20 cellular contexts compared by ENCODE assay signal in the genomic region with DNA sequence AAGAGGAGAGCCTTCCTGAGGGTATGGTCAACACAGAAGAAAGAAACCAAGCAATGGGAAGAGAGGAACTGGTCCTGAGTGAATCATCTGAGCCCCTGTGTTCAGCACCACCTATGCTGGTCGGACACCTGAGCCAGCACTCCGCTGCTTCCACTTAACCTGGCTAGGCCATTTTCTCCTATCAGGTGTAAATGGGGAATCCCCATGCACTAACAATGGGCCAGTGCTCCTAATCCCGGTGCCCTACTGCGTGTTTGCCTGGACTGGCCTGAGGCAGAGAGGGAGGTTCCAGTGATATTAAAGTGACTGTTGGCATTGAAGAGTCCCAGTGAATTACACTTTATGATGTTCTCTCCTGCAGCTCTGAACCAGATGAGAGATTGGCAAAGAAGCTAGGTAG. TPM values are rescaled to one million over a fixed set of nuclear protein-coding genes. Genes with fewer than 3 reads are reported as not detected.
A peak's percentile ranks its signal among the peaks of the same experiment; 100 is the strongest.
DNase-seq lines count a peak whose midpoint lies in the region; ATAC-seq, FAIRE-seq and TF ChIP-seq lines count a peak whose summit lies in the region.
"Had no signal": no experiment of that assay in that cellular context is flagged by ENCODE, and none has a peak within 500 bp of the region (broad histone marks: within the 10 kb centered on the region; RNA-seq: fewer than 3 reads in every experiment).

No MANE protein-coding gene starts in this region.

- no peak overlapping the region for H3K4me3 ChIP-seq in HepG2 (replicated peaks in 1 of 3; ENCODE audit: insufficient read depth in 1 of 3, low read depth in 2 of 3, low read length in 3 of 3)
- H3K4me3 ChIP-seq in right lobe of liver = no peak overlapping the region
- H3K4me3 ChIP-seq: SJCRH30 had no signal

- ATAC-seq in HepG2 (no peak), right lobe of liver (no peak), HG02588 (IDR thresholded peaks at IDR 0.05; ENCODE audit: unreplicated experiment) (peak; percentile 7)
- ATAC-seq in activated T-helper 17 cell treated with anti-CD3 and anti-CD28 coated beads, Interleukin-2, amount 50 U/mL, for 72 hours (replicated peaks) = peak; percentile 1
- ATAC-seq in stimulated activated naive B cell treated with anti-CD40 and anti-IgM and Interleukin-4, amounts not matched to agents 10 μg/mL and 1 μg/mL and 100 μg/mL, for 72 hours (replicated peaks) = peak; percentile 2 to 12

- 52% methylated on average over 4 of the region's 4 CpGs for WGBS in HepG2 (ENCODE audit: low lambda C conversion rate)
- 0% methylated on average over 1 of the region's 4 CpGs for whole genome bisulfite sequencing in right lobe of liver (ENCODE audit: insufficient coverage, low coverage, low lambda C conversion rate, missing lambda C conversion rate)

- H3K27ac Mint-ChIP-seq in activated T-helper 17 cell treated with anti-CD3 and anti-CD28 coated beads, Interleukin-2, amount 50 U/mL, for 72 hours = peak overlapping the region; percentile 85
- H3K27ac Mint-ChIP-seq in stimulated activated naive B cell treated with anti-CD40 and anti-IgM and Interleukin-4, amounts not matched to agents 10 μg/mL and 1 μg/mL and 100 μg/mL, for 72 hours = no peak overlapping the region
- H3K27ac Mint-ChIP-seq: HFFc6, IgD-negative memory B cell had no signal

- POLR2A ChIA-PET in HepG2 (lab: Yijun Ruan, JAX) = no interaction called here

- no peak overlapping the region for H3K4me2 ChIP-seq in HepG2 (ENCODE audit: low read depth, low read length)

- no peaks in the 10 kb centered on the region for H3K9me3 Mint-ChIP-seq in activated T-helper 17 cell treated with anti-CD3 and anti-CD28 coated beads, Interleukin-2, amount 50 U/mL, for 72 hours
- no peaks in the 10 kb centered on the region for H3K9me3 Mint-ChIP-seq in stimulated activated naive B cell treated with anti-CD40 and anti-IgM and Interleukin-4, amounts not matched to agents 10 μg/mL and 1 μg/mL and 100 μg/mL, for 72 hours
- H3K9me3 Mint-ChIP-seq: CD8-positive, alpha-beta memory T cell; HFFc6; IgD-negative memory B cell had no signal

- H3K27me3 Mint-ChIP-seq in activated T-helper 17 cell treated with anti-CD3 and anti-CD28 coated beads, Interleukin-2, amount 50 U/mL, for 72 hours = peaks cover 19% of the 10 kb centered on the region
- H3K27me3 Mint-ChIP-seq in stimulated activated naive B cell treated with anti-CD40 and anti-IgM and Interleukin-4, amounts not matched to agents 10 μg/mL and 1 μg/mL and 100 μg/mL, for 72 hours = peaks cover 31 to 47% of the 10 kb centered on the region in 2 donors

- TF ChIP-seq CTCF in HepG2 (CRISPR knock-in tag; IDR thresholded peaks at IDR 0.05) (no peak), right lobe of liver (IDR thresholded peaks at IDR 0.05) (no peak)

- peaks cover 0 to 29% of the 10 kb centered on the region in 2 experiments; a peak in 3 of 5 replicates for H3K27me3 ChIP-seq in HepG2 (ENCODE audit: control insufficient read depth in 1 of 2, insufficient read depth in 2 of 2, low read length in 2 of 2)
- no peaks in the 10 kb centered on the region for H3K27me3 ChIP-seq in right lobe of liver

- H2AFZ ChIP-seq in HepG2 (ENCODE audit: low read length) = no peak overlapping the region

- H3K9me3 ChIP-seq in HepG2 (ENCODE audit: low read length) (no peaks in the 10 kb centered on the region), right lobe of liver (no peaks in the 10 kb centered on the region)
- H3K9me3 ChIP-seq: SJCRH30 had no signal

- no peak for TF ChIP-seq RAD21 in HepG2 (CRISPR knock-in tag; IDR thresholded peaks at IDR 0.05)

- peaks cover 10% of the 10 kb centered on the region for H3K4me1 Mint-ChIP-seq in activated T-helper 17 cell treated with anti-CD3 and anti-CD28 coated beads, Interleukin-2, amount 50 U/mL, for 72 hours
- peaks cover 9 to 21% of the 10 kb centered on the region in 2 donors for H3K4me1 Mint-ChIP-seq in stimulated activated naive B cell treated with anti-CD40 and anti-IgM and Interleukin-4, amounts not matched to agents 10 μg/mL and 1 μg/mL and 100 μg/mL, for 72 hours
- H3K4me1 Mint-ChIP-seq: CD8-positive, alpha-beta memory T cell had no signal

- H3K27ac ChIP-seq in HepG2 (ENCODE audit: extremely low read length, insufficient read depth, low read length) (no peak overlapping the region), right lobe of liver (no peak overlapping the region)
- H3K27ac ChIP-seq: HL-60, SJCRH30 had no signal

- H3K79me2 ChIP-seq in HepG2 (ENCODE audit: insufficient read depth, low read length) = no peaks in the 10 kb centered on the region

- CTCF ChIA-PET in HepG2 (lab: Yijun Ruan, JAX; ENCODE audit: low intra/inter-chr PET ratio, low total read pairs) = no interaction called here

- no peaks in the 10 kb centered on the region for H4K20me1 ChIP-seq in HepG2 (ENCODE audit: insufficient read depth, low read length)

- no peak for TF ChIP-seq EP300 in HepG2 (IDR thresholded peaks at IDR 0.05; ENCODE audit: low read depth in 2 of 2, low read length in 2 of 2)
- TF ChIP-seq EP300 in HepG2 (CRISPR knock-in tag; IDR thresholded peaks at IDR 0.05; ENCODE audit: borderline replicate concordance) = no peak

- DNase-seq in HepG2 (ENCODE audit: low spot score) (no peak), right lobe of liver (no peak), hippocampal formation (lab: John Stamatoyannopoulos, UW) (no peak), ureter (ENCODE audit: low spot score) (no peak)
- no peak for DNase-seq in stimulated activated naive B cell treated with anti-CD40 and anti-IgM and Interleukin-4, amounts not matched to agents 10 μg/mL and 1 μg/mL and 100 μg/mL, for 72 hours
- DNase-seq: ACHN; C1 segment of cervical spinal cord; CD8-positive, alpha-beta memory T cell; DMS53; HFFc6; NCI-H1048; NCI-H1436 treated with DMSO at 0.1 percent for 48 hours; NCI-H2029; SJCRH30 had no signal

- H3K36me3 Mint-ChIP-seq in activated T-helper 17 cell treated with anti-CD3 and anti-CD28 coated beads, Interleukin-2, amount 50 U/mL, for 72 hours (ENCODE audit: low read depth) = no peaks in the 10 kb centered on the region
- H3K36me3 Mint-ChIP-seq in stimulated activated naive B cell treated with anti-CD40 and anti-IgM and Interleukin-4, amounts not matched to agents 10 μg/mL and 1 μg/mL and 100 μg/mL, for 72 hours = peaks cover 0 to 2% of the 10 kb centered on the region in 2 donors
- H3K36me3 Mint-ChIP-seq: CD8-positive, alpha-beta memory T cell; IgD-negative memory B cell had no signal

- in situ Hi-C loops in HepG2 (cut with HindIII; ENCODE audit: extremely low pct_ligation_motif_present, low pct_unique_long_range_greater_than_20kb) = no loop called here

- no TSS peak for BruUV-seq in HepG2 (replicated peaks; lab: Mats Ljungman, UMichigan)

- H3K9ac ChIP-seq in HepG2 (ENCODE audit: insufficient read depth, low read depth, low read length) = no peak overlapping the region

- FAIRE-seq in HepG2 (lab: Jason Lieb, UNC) = no peak
- FAIRE-seq: GM12891, H54 had no signal

- peaks cover 26% of the 10 kb centered on the region for H3K4me1 ChIP-seq in HepG2 (ENCODE audit: insufficient read depth, low read length)
- no peaks in the 10 kb centered on the region for H3K4me1 ChIP-seq in right lobe of liver
- H3K4me1 ChIP-seq: SJCRH30 had no signal

- peak overlapping the region; percentile 54 for H3K4me3 Mint-ChIP-seq in activated T-helper 17 cell treated with anti-CD3 and anti-CD28 coated beads, Interleukin-2, amount 50 U/mL, for 72 hours
- H3K4me3 Mint-ChIP-seq in stimulated activated naive B cell treated with anti-CD40 and anti-IgM and Interleukin-4, amounts not matched to agents 10 μg/mL and 1 μg/mL and 100 μg/mL, for 72 hours = no peak overlapping the region
- H3K4me3 Mint-ChIP-seq: CD8-positive, alpha-beta memory T cell; HFFc6; IgD-negative memory B cell had no signal

- H3K36me3 ChIP-seq in HepG2 (replicated peaks in 1 of 2; ENCODE audit: control insufficient read depth in 1 of 2, insufficient read depth in 2 of 2, low read length in 2 of 2) (no peaks in the 10 kb centered on the region), right lobe of liver (no peaks in the 10 kb centered on the region)
- H3K36me3 ChIP-seq: SJCRH30 had no signal

- TF ChIP-seq POLR2A in HepG2 (IDR thresholded peaks at IDR 0.05; ENCODE audit: insufficient read depth in 1 of 2, low read depth in 2 of 2, low read length in 2 of 2) (no peak), right lobe of liver (IDR thresholded peaks at IDR 0.05) (no peak)

- intact Hi-C loops in HepG2 (cut with micrococcal nuclease; ENCODE audit: unreplicated experiment) = no loop called here
- intact Hi-C loops in right lobe of liver (cut with DNase I) = no loop called here

RNA-seq across cellular contexts. Expression of a gene that starts 34.4 kb away (rescaled TPM):
- total RNA-seq in HepG2 (2016; rRNA removed; fragmentation: Illumina TruSeq; extraction: Trizol) (7.5 and 22.1 TPM in 2 replicates), right lobe of liver (10 to 100 TPM in 3 of 6 experiments, 1 to 10 TPM in 3; 7.0 to 13.8 (median 9.4) TPM), ureter (31.2 TPM)
- 10.5 and 11.7 TPM in 2 replicates for total RNA-seq in HepG2 (2016; cell fraction: cytosol; rRNA removed; fragmentation: Illumina TruSeq; extraction: Trizol; ENCODE audit: low read depth)
- 6.2 and 23.3 TPM in 2 replicates for total RNA-seq in HepG2 (2016; cell fraction: insoluble cytoplasmic fraction; rRNA removed; fragmentation: Illumina TruSeq; extraction: Trizol)
- 9.8 and 10.1 TPM in 2 replicates for total RNA-seq in HepG2 (2016; cell fraction: membrane; rRNA removed; fragmentation: Illumina TruSeq; extraction: Trizol)
- 20.2 and 23.1 TPM in 2 replicates for total RNA-seq in HepG2 (2016; cell fraction: nucleus; rRNA removed; fragmentation: Illumina TruSeq; extraction: Trizol)
- polyA plus RNA-seq in HepG2 (2011; rRNA removed) = 17.0 and 22.7 TPM in 2 replicates
- 9.6 and 15.4 TPM in 2 replicates for polyA plus RNA-seq in HepG2 (2011; cell fraction: cytosol; rRNA removed)
- polyA plus RNA-seq in HepG2 (2011; cell fraction: nucleus; rRNA removed) = 39.0 and 41.1 TPM in 2 replicates
- 13.3 and 17.4 TPM in 2 replicates for polyA plus RNA-seq in HepG2 (2012)
- 1.4 and 1.5 TPM in 2 replicates for polyA plus RNA-seq in HepG2 (2016; cell fraction: cytosol; fragmentation: Illumina TruSeq; extraction: Trizol; ENCODE audit: low read depth)
- polyA plus RNA-seq in HepG2 (2016; cell fraction: insoluble cytoplasmic fraction; fragmentation: Illumina TruSeq; extraction: Trizol; ENCODE audit: low read depth) = 4.9 and 6.1 TPM in 2 replicates
- 2.1 and 2.5 TPM in 2 replicates for polyA plus RNA-seq in HepG2 (2016; cell fraction: membrane; fragmentation: Illumina TruSeq; extraction: Trizol; ENCODE audit: low read depth)
- 37.4 and 38.2 TPM in 2 replicates for polyA plus RNA-seq in HepG2 (2016; cell fraction: nucleus; fragmentation: Illumina TruSeq; extraction: Trizol; ENCODE audit: insufficient read depth, low read depth)
- polyA minus RNA-seq in HepG2 (2011; rRNA and poly(A)+ RNA removed; ENCODE audit: low replicate concordance) = 34.0 and 72.4 TPM in 2 replicates
- polyA minus RNA-seq in HepG2 (2011; cell fraction: cytosol; rRNA and poly(A)+ RNA removed) = 22.9 and 27.6 TPM in 2 replicates
- polyA minus RNA-seq in HepG2 (2011; cell fraction: nucleus; rRNA and poly(A)+ RNA removed) = 14.0 and 16.7 TPM in 2 replicates
- 10 to 100 TPM; 38.5 to 95.1 TPM for total RNA-seq in activated T-helper 17 cell treated with anti-CD3 and anti-CD28 coated beads, Interleukin-2, amount 50 U/mL, for 72 hours

RNA-seq across cellular contexts. Expression of a gene that starts 37.2 kb away (rescaled TPM):
- not detected in 2 replicates for total RNA-seq in HepG2 (2016; rRNA removed; fragmentation: Illumina TruSeq; extraction: Trizol)
- not detected in 2 replicates for total RNA-seq in HepG2 (2016; cell fraction: cytosol; rRNA removed; fragmentation: Illumina TruSeq; extraction: Trizol; ENCODE audit: low read depth)
- not detected in 2 replicates for total RNA-seq in HepG2 (2016; cell fraction: insoluble cytoplasmic fraction; rRNA removed; fragmentation: Illumina TruSeq; extraction: Trizol)
- 0.14 TPM in 1 of 2 replicates, not detected in the other for total RNA-seq in HepG2 (2016; cell fraction: membrane; rRNA removed; fragmentation: Illumina TruSeq; extraction: Trizol)
- not detected in 2 replicates for total RNA-seq in HepG2 (2016; cell fraction: nucleus; rRNA removed; fragmentation: Illumina TruSeq; extraction: Trizol)
- 0.07 and 0.10 TPM in 2 replicates for polyA plus RNA-seq in HepG2 (2011; rRNA removed)
- 0.25 and 0.47 TPM in 2 replicates for polyA plus RNA-seq in HepG2 (2011; cell fraction: cytosol; rRNA removed)
- polyA plus RNA-seq in HepG2 (2011; cell fraction: nucleus; rRNA removed) = 0.07 and 0.08 TPM in 2 replicates
- polyA plus RNA-seq in HepG2 (2012) = 0.11 and 0.31 TPM in 2 replicates
- polyA plus RNA-seq in HepG2 (2016; cell fraction: cytosol; fragmentation: Illumina TruSeq; extraction: Trizol; ENCODE audit: low read depth) = 0.05 and 0.06 TPM in 2 replicates
- polyA plus RNA-seq in HepG2 (2016; cell fraction: insoluble cytoplasmic fraction; fragmentation: Illumina TruSeq; extraction: Trizol; ENCODE audit: low read depth) = not detected in 2 replicates
- polyA plus RNA-seq in HepG2 (2016; cell fraction: membrane; fragmentation: Illumina TruSeq; extraction: Trizol; ENCODE audit: low read depth) = 0.23 TPM in 1 of 2 replicates, not detected in the other
- polyA plus RNA-seq in HepG2 (2016; cell fraction: nucleus; fragmentation: Illumina TruSeq; extraction: Trizol; ENCODE audit: insufficient read depth, low read depth) = not detected in 2 replicates
- polyA minus RNA-seq in HepG2 (2011; rRNA and poly(A)+ RNA removed; ENCODE audit: low replicate concordance) = 0.32 and 15.1 TPM in 2 replicates
- not detected in 2 replicates for polyA minus RNA-seq in HepG2 (2011; cell fraction: cytosol; rRNA and poly(A)+ RNA removed)
- not detected in 2 replicates for polyA minus RNA-seq in HepG2 (2011; cell fraction: nucleus; rRNA and poly(A)+ RNA removed)
- total RNA-seq in right lobe of liver = 10 to 100 TPM in 1 of 6 experiments, 1 to 10 TPM in 5; 1.5 to 20.0 (median 8.7) TPM
- under 1 TPM in 1 of 2 donors, not detected in 1; 0.16 TPM for total RNA-seq in activated T-helper 17 cell treated with anti-CD3 and anti-CD28 coated beads, Interleukin-2, amount 50 U/mL, for 72 hours
- 3.0 TPM for total RNA-seq in ureter
- total RNA-seq: CD8-positive, alpha-beta memory T cell; SJCRH30 had no signal
- polyA plus RNA-seq: CD8-positive, alpha-beta memory T cell; IgD-negative memory B cell had no signal

Comparison
In these comparisons a context has a peak if more than half of its experiments do, and no peak if none do; other contexts are left out.
1. ATAC-seq: peak in HG02588 (single experiment), activated T-helper 17 cell treated with anti-CD3 and anti-CD28 coated beads, Interleukin-2, amount 50 U/mL, for 72 hours (single experiment) and stimulated activated naive B cell treated with anti-CD40 and anti-IgM and Interleukin-4, amounts not matched to agents 10 μg/mL and 1 μg/mL and 100 μg/mL, for 72 hours (2 of 2); none in HepG2 (single experiment) and right lobe of liver (0 of 4).